In genomic region chr17:59167571-59168001, GRCh38 we compare ENCODE assay signal across 1 cellular context.
TF ChIP-seq lines count a peak whose summit lies in the region.

No MANE protein-coding gene starts in this region.

TF ChIP-seq in GM12878, 131 proteins besides CTCF, POLR2A, EP300 and RAD21:
- TF ChIP-seq DPF2 (IDR thresholded peaks at IDR 0.05) (no peak), SREBF1 (IDR thresholded peaks at IDR 0.05; ENCODE audit: low read length) (no peak), MYC (IDR thresholded peaks at IDR 0.05; ENCODE audit: insufficient read depth, insufficient read length, insufficient replicate concordance, low read length, severe bottlenecking) (no peak), REST (IDR thresholded peaks at IDR 0.05; ENCODE audit: low read depth, low read length) (no peak), CUX1 (IDR thresholded peaks at IDR 0.05; ENCODE audit: insufficient replicate concordance, low read depth, low read length) (no peak), POLR2AphosphoS5 (IDR thresholded peaks at IDR 0.05; ENCODE audit: low read length) (no peak), ZNF217 (IDR thresholded peaks at IDR 0.05) (no peak), BACH1 (IDR thresholded peaks at IDR 0.05; ENCODE audit: borderline replicate concordance) (no peak), ZBTB4 (CRISPR knock-in tag; IDR thresholded peaks at IDR 0.05) (no peak), BMI1 (IDR thresholded peaks at IDR 0.05; ENCODE audit: borderline replicate concordance) (no peak), E2F8 (IDR thresholded peaks at IDR 0.05; ENCODE audit: low read depth, partially characterized antibody) (no peak), ATF3 (IDR thresholded peaks at IDR 0.05; ENCODE audit: borderline replicate concordance, extremely low read depth, low read depth, low read length) (no peak), CHD2 (IDR thresholded peaks at IDR 0.05; ENCODE audit: borderline replicate concordance, low read depth, low read length) (no peak), ZSCAN29 (IDR thresholded peaks at IDR 0.05) (no peak), ASH2L (IDR thresholded peaks at IDR 0.05; ENCODE audit: borderline replicate concordance, low read depth) (no peak), NFXL1 (IDR thresholded peaks at IDR 0.05; ENCODE audit: borderline replicate concordance) (no peak), SP1 (IDR thresholded peaks at IDR 0.05; ENCODE audit: low read depth, low read length) (no peak)
